Comparison of ENCODE assay signal across 13 cellular contexts in the genomic region with DNA sequence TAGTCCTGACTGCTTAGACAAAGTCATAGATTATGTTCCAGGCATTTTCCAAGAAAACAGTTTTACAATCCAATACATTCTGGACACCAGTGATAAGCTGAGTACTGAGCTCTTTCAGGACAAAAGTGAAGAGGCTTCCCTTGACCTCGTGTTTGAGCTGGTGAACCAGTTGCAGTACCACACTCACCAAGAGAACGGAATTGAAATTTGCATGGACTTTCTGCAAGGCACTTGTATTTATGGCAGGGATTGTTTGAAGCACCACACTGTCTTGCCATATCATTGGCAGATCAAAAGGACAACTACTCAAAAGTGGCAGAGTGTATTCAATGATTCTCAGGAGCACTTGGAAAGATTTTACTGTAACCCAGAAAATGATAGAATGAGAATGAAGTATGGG. TPM values are rescaled to one million over a fixed set of nuclear protein-coding genes. Genes with fewer than 3 reads are reported as not detected.
A peak's percentile ranks its signal among the peaks of the same experiment; 100 is the strongest.
DNase-seq lines count a peak whose midpoint lies in the region; ATAC-seq, FAIRE-seq and TF ChIP-seq lines count a peak whose summit lies in the region.
"Had no signal": no experiment of that assay in that cellular context is flagged by ENCODE, and none has a peak within 500 bp of the region (broad histone marks: within the 10 kb centered on the region; RNA-seq: fewer than 3 reads in every experiment).

No MANE protein-coding gene starts in this region.

- intact Hi-C loops in HepG2 (cut with micrococcal nuclease; ENCODE audit: unreplicated experiment): loop anchor here (10.0 kb wide), 2 partner anchors 147 to 523 kb away; partner anchors contain the start of gene LEKR1
- intact Hi-C loops in right lobe of liver (cut with DNase I): loop anchor here (10.0 kb wide), 3 partner anchors 123 to 457 kb away; partner anchors contain the start of gene SSR3 (in 2 of the 2)
- intact Hi-C loops in PC-3 (cut with micrococcal nuclease): loop anchor here (10.0 kb wide), 1 partner anchor 217 kb away; no protein-coding TSS in a partner anchor

- no TSS peak for BruUV-seq in HepG2 (replicated peaks; lab: Mats Ljungman, UMichigan)
- no TSS peak for BruUV-seq in PC-3 (replicated peaks; lab: Mats Ljungman, UMichigan)

- TF ChIP-seq RAD21 in HepG2 (CRISPR knock-in tag; IDR thresholded peaks at IDR 0.05): no peak

- 93% methylated on average over 2 of the region's 2 CpGs for WGBS in HepG2 (ENCODE audit: low lambda C conversion rate)
- 72% methylated on average over 2 of the region's 2 CpGs for WGBS in right lobe of liver (ENCODE audit: insufficient coverage, low coverage, low lambda C conversion rate, missing lambda C conversion rate)
- 69% methylated on average over 2 of the region's 2 CpGs for WGBS in suprapubic skin

- H3K4me3 ChIP-seq in HepG2 (replicated peaks in 1 of 3; ENCODE audit: insufficient read depth in 1 of 3, low read depth in 2 of 3, low read length in 3 of 3) (no peak overlapping the region), right lobe of liver (no peak overlapping the region), PC-3 (ENCODE audit: low read length) (peak overlapping the region; percentile 96), epithelial cell of esophagus (ENCODE audit: low read length) (peak overlapping the region; percentile 86), suprapubic skin (peak overlapping the region; percentile 80)

- CTCF ChIA-PET in HepG2 (lab: Yijun Ruan, JAX; ENCODE audit: low intra/inter-chr PET ratio, low total read pairs) (no interaction called here), PC-3 (lab: Charles Lee) (no interaction called here), HEK293T (lab: Yijun Ruan, JAX) (no interaction called here)

- H3F3A ChIP-seq in PC-3 (ENCODE audit: low read length, unreplicated experiment): no peaks in the 10 kb centered on the region

- H3K9me2 ChIP-seq in PC-3 (replicated peaks; ENCODE audit: low read length): no peaks in the 10 kb centered on the region

- no peak for FAIRE-seq in HepG2 (lab: Jason Lieb, UNC)
- FAIRE-seq: RCC 7860 had no signal

- no peak overlapping the region for H3K9ac ChIP-seq in HepG2 (ENCODE audit: insufficient read depth, low read depth, low read length)
- H3K9ac ChIP-seq in PC-3 (ENCODE audit: low read length): no peak overlapping the region

- TF ChIP-seq CTCF in HepG2 (CRISPR knock-in tag; IDR thresholded peaks at IDR 0.05) (no peak), right lobe of liver (IDR thresholded peaks at IDR 0.05) (no peak), PC-3 (conservative IDR thresholded peaks at IDR 0.05; ENCODE audit: low read depth, low read length) (no peak), epithelial cell of esophagus (IDR thresholded peaks at IDR 0.05; ENCODE audit: insufficient read depth, low read depth, low read length, missing control alignments) (no peak), suprapubic skin (IDR thresholded peaks at IDR 0.05) (no peak)

- H2AFZ ChIP-seq in HepG2 (ENCODE audit: low read length) (no peak overlapping the region), PC-3 (ENCODE audit: low read length) (no peak overlapping the region)

- POLR2A ChIA-PET in HepG2 (lab: Yijun Ruan, JAX) (interaction anchor here (1.1 kb wide), 1 partner anchor 123 kb away, joined by 3 read pairs; the partner anchor contains the start of gene SSR3), PC-3 (lab: Charles Lee; ENCODE audit: unreplicated experiment) (interaction anchor here (0.7 kb wide), 1 partner anchor 459 kb away, joined by 4 read pairs; no protein-coding TSS in a partner anchor), HEK293T (lab: Yijun Ruan, JAX) (no interaction called here)

- H3K9me3 ChIP-seq in HepG2 (ENCODE audit: low read length) (no peaks in the 10 kb centered on the region), right lobe of liver (no peaks in the 10 kb centered on the region), PC-3 (ENCODE audit: low read length) (no peaks in the 10 kb centered on the region), suprapubic skin (no peaks in the 10 kb centered on the region)

- TF ChIP-seq POLR2A in HepG2 (IDR thresholded peaks at IDR 0.05; ENCODE audit: insufficient read depth in 1 of 2, low read depth in 2 of 2, low read length in 2 of 2) (no peak), right lobe of liver (IDR thresholded peaks at IDR 0.05) (no peak), suprapubic skin (IDR thresholded peaks at IDR 0.05) (no peak)

- H3K4me1 ChIP-seq in HepG2 (ENCODE audit: insufficient read depth, low read length) (peaks cover 65% of the 10 kb centered on the region), right lobe of liver (peaks cover 0 to 44% (median 14%) of the 10 kb centered on the region in 4 donors), PC-3 (ENCODE audit: insufficient read depth, low read length) (peaks cover 74% of the 10 kb centered on the region), suprapubic skin (peaks cover 76% of the 10 kb centered on the region)

- H3K27me3 ChIP-seq in HepG2 (ENCODE audit: control insufficient read depth in 1 of 2, insufficient read depth in 2 of 2, low read length in 2 of 2): no peaks in the 10 kb centered on the region
- no peaks in the 10 kb centered on the region for H3K27me3 ChIP-seq in right lobe of liver
- H3K27me3 ChIP-seq in PC-3 (ENCODE audit: low read length): no peaks in the 10 kb centered on the region
- H3K27me3 ChIP-seq in suprapubic skin: no peaks in the 10 kb centered on the region

- no peak for TF ChIP-seq EP300 in HepG2 (IDR thresholded peaks at IDR 0.05; ENCODE audit: low read depth in 2 of 2, low read length in 2 of 2)
- no peak for TF ChIP-seq EP300 in HepG2 (CRISPR knock-in tag; IDR thresholded peaks at IDR 0.05; ENCODE audit: borderline replicate concordance)
- no peak for TF ChIP-seq EP300 in suprapubic skin (IDR thresholded peaks at IDR 0.05)

- H3K27ac ChIP-seq in HepG2 (ENCODE audit: extremely low read length, insufficient read depth, low read length) (no peak overlapping the region), right lobe of liver (no peak overlapping the region), PC-3 (ENCODE audit: low read length) (no peak overlapping the region), suprapubic skin (no peak overlapping the region)
- H3K27ac ChIP-seq: WERI-Rb-1 had no signal

- in situ Hi-C loops in HepG2 (cut with HindIII; ENCODE audit: extremely low pct_ligation_motif_present, low pct_unique_long_range_greater_than_20kb): loop anchor here (10.0 kb wide), 3 partner anchors 123 to 457 kb away; partner anchors contain the start of gene SSR3

- H3K4me2 ChIP-seq in HepG2 (ENCODE audit: low read depth, low read length) (0 out of 2 replicates have a peak overlapping the region, but pooled peaks have one; percentile 4), PC-3 (ENCODE audit: low read length) (peak overlapping the region; percentile 92)

- peaks cover 4 to 32% of the 10 kb centered on the region in 2 experiments; a peak in 4 of 5 replicates for H3K36me3 ChIP-seq in HepG2 (replicated peaks in 1 of 2; ENCODE audit: control insufficient read depth in 1 of 2, insufficient read depth in 2 of 2, low read length in 2 of 2)
- peaks cover 0 to 16% (median 9%) of the 10 kb centered on the region in 4 donors for H3K36me3 ChIP-seq in right lobe of liver
- H3K36me3 ChIP-seq in PC-3 (ENCODE audit: low read depth, low read length): peaks cover 62% of the 10 kb centered on the region
- peaks cover 22% of the 10 kb centered on the region for H3K36me3 ChIP-seq in suprapubic skin

- DNase-seq in HepG2 (ENCODE audit: low spot score) (no peak), right lobe of liver (no peak), PC-3 (no peak), epithelial cell of esophagus (ENCODE audit: low read depth) (no peak), suprapubic skin (ENCODE audit: low spot score in 2 of 2) (no peak), RPMI8226 (no peak), HEK293T (ENCODE audit: extremely low spot score) (no peak)
- DNase-seq: activated naive CD4-positive, alpha-beta T cell treated with Interleukin-2 at 50 U/mL for 16 hours; dermis blood vessel endothelial cell; WERI-Rb-1 had no signal

- H4K20me1 ChIP-seq in HepG2 (ENCODE audit: insufficient read depth, low read length) (peaks cover 36% of the 10 kb centered on the region), PC-3 (ENCODE audit: low read length) (peaks cover 85% of the 10 kb centered on the region)

- ATAC-seq in HepG2 (no peak), right lobe of liver (no peak), PC-3 (no peak), HG03045 (IDR thresholded peaks at IDR 0.05; ENCODE audit: unreplicated experiment) (no peak)
- ATAC-seq: HCT116 had no signal

- H3K79me2 ChIP-seq in HepG2 (ENCODE audit: insufficient read depth, low read length) (peaks cover 83% of the 10 kb centered on the region), PC-3 (ENCODE audit: low read length) (peaks cover 88% of the 10 kb centered on the region)

TF ChIP-seq in HEK293T, 16 proteins besides CTCF, POLR2A, EP300 and RAD21 (continues in another document):
- no peak for TF ChIP-seq ARNT (IDR thresholded peaks at IDR 0.05)
- no peak for TF ChIP-seq FOXA1 (IDR thresholded peaks at IDR 0.05)
- no peak for TF ChIP-seq TARDBP (IDR thresholded peaks at IDR 0.05)
- no peak for TF ChIP-seq L3MBTL2 (conservative IDR thresholded peaks at IDR 0.05)

RNA-seq across cellular contexts. Expression of gene TIPARP, which starts 3.8 kb away (rescaled TPM):
- 19.7 and 25.4 TPM in 2 replicates for total RNA-seq in HepG2 (2016; rRNA removed; fragmentation: Illumina TruSeq; extraction: Trizol)
- total RNA-seq in HepG2 (2016; cell fraction: cytosol; rRNA removed; fragmentation: Illumina TruSeq; extraction: Trizol; ENCODE audit: low read depth): 4.3 and 4.5 TPM in 2 replicates
- total RNA-seq in HepG2 (2016; cell fraction: insoluble cytoplasmic fraction; rRNA removed; fragmentation: Illumina TruSeq; extraction: Trizol): 19.9 and 26.0 TPM in 2 replicates
- 10.5 and 12.3 TPM in 2 replicates for total RNA-seq in HepG2 (2016; cell fraction: membrane; rRNA removed; fragmentation: Illumina TruSeq; extraction: Trizol)
- 22.2 and 24.2 TPM in 2 replicates for total RNA-seq in HepG2 (2016; cell fraction: nucleus; rRNA removed; fragmentation: Illumina TruSeq; extraction: Trizol)
- polyA plus RNA-seq in HepG2 (2011; rRNA removed): 6.6 and 7.3 TPM in 2 replicates
- 2.1 and 4.5 TPM in 2 replicates for polyA plus RNA-seq in HepG2 (2011; cell fraction: cytosol; rRNA removed)
- 3.6 and 4.6 TPM in 2 replicates for polyA plus RNA-seq in HepG2 (2011; cell fraction: nucleus; rRNA removed)
- polyA plus RNA-seq in HepG2 (2012): 10.5 and 10.6 TPM in 2 replicates
- polyA plus RNA-seq in HepG2 (2016; cell fraction: cytosol; fragmentation: Illumina TruSeq; extraction: Trizol; ENCODE audit: low read depth): 0.74 and 0.79 TPM in 2 replicates
- 14.7 and 18.3 TPM in 2 replicates for polyA plus RNA-seq in HepG2 (2016; cell fraction: insoluble cytoplasmic fraction; fragmentation: Illumina TruSeq; extraction: Trizol; ENCODE audit: low read depth)
- polyA plus RNA-seq in HepG2 (2016; cell fraction: membrane; fragmentation: Illumina TruSeq; extraction: Trizol; ENCODE audit: low read depth): 2.9 and 3.6 TPM in 2 replicates
- polyA plus RNA-seq in HepG2 (2016; cell fraction: nucleus; fragmentation: Illumina TruSeq; extraction: Trizol; ENCODE audit: insufficient read depth, low read depth): 11.9 and 13.5 TPM in 2 replicates
- polyA minus RNA-seq in HepG2 (2011; rRNA and poly(A)+ RNA removed; ENCODE audit: low replicate concordance): 4.9 and 12.3 TPM in 2 replicates
- polyA minus RNA-seq in HepG2 (2011; cell fraction: cytosol; rRNA and poly(A)+ RNA removed): 6.4 and 8.5 TPM in 2 replicates
- polyA minus RNA-seq in HepG2 (2011; cell fraction: nucleus; rRNA and poly(A)+ RNA removed): 33.6 and 42.5 TPM in 2 replicates
- 10 to 100 TPM; 10.2 to 19.5 (median 16.4) TPM for total RNA-seq in right lobe of liver
- 84.7 and 85.5 TPM in 2 replicates for total RNA-seq in PC-3 (2014; rRNA removed)
- 100 to 1,000 TPM in 3 of 4 donors, 10 to 100 TPM in 1; 85.5 to 152 (median 140) TPM for total RNA-seq in suprapubic skin

Comparison
In these comparisons a context has a peak if more than half of its experiments do, and no peak if none do; other contexts are left out.
1. H3K4me3 ChIP-seq: peak in PC-3 (single experiment), epithelial cell of esophagus (single experiment) and suprapubic skin (single experiment); none in HepG2 (0 of 3) and right lobe of liver (0 of 3).